Comparison of ENCODE assay signal across 32 cellular contexts in the genomic region with DNA sequence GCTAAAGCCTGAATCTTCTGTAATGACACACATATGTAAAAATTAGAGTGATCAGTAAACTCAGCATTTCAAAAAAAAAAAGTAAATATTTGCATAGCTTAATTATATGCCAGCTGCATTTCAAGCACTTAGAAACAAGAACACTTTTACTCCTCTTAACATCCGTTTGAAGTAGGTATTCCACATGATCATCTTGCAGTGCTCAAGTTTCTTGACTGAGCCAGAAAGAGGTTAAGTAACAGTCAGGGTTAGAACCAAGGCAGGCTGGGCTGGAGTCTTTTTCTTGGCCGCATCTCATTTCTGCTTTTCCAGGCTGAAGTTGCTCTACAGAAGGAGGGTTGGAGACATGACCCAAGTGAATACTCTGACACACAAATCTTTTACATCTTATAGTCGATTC. TPM values are rescaled to one million over a fixed set of nuclear protein-coding genes. Genes with fewer than 3 reads are reported as not detected.
"Had no signal": no experiment of that assay in that cellular context is flagged by ENCODE, and none has a peak within 500 bp of the region (broad histone marks: within the 10 kb centered on the region; RNA-seq: fewer than 3 reads in every experiment).

No MANE protein-coding gene starts in this region.

- H3K9me3 ChIP-seq: ascending aorta, MG63, Peyer's patch, SJSA1, SK-N-SH had no signal

- H3K27me3 Mint-ChIP-seq: activated CD8-positive, alpha-beta T cell treated with anti-CD3 and anti-CD28 coated beads for 36 hours; activated T-cell treated with anti-CD3 and anti-CD28 coated beads, Interleukin-2, amount 50 U/mL, for 24 hours; central memory CD8-positive, alpha-beta T cell had no signal

- H3K36me3 ChIP-seq: ascending aorta, cardiac muscle cell, MG63, Peyer's patch, SJSA1 had no signal

- H3K4me3 Mint-ChIP-seq: activated CD4-positive, alpha-beta T cell treated with anti-CD3 and anti-CD28 coated beads, Interleukin-2, amount 10 ng/mL, durations not matched to agents 24 days and 14 days; activated CD8-positive, alpha-beta T cell treated with anti-CD3 and anti-CD28 coated beads for 36 hours; activated naive CD4-positive, alpha-beta T cell treated with anti-CD3 and anti-CD28 coated beads, Interleukin-2, amount 50 U/mL, for 24 hours; activated naive CD8-positive, alpha-beta T cell treated with anti-CD3 and anti-CD28 coated beads, Interleukin-2, amount 10 ng/mL, durations not matched to agents 7 days and 5 days; activated T-cell treated with anti-CD3 and anti-CD28 coated beads, Interleukin-2, amount 50 U/mL, for 24 hours; central memory CD8-positive, alpha-beta T cell; T-helper 1 cell treated with Interleukin-12 subunit alpha and Interleukin-12 subunit beta and Interleukin-4 antibody, amounts not matched to agents 30 μg/mL and 1 μg/mL, for 36 hours; T-helper 2 cell treated with Interferon-gamma antibody and Interleukin-4, amounts not matched to agents 5 μg/mL and 100 μg/mL, for 36 hours had no signal

- H3K4me3 ChIP-seq: ascending aorta, cardiac muscle cell, MG63, Peyer's patch, SJSA1 had no signal

- H3K27ac ChIP-seq: ascending aorta, cardiac muscle cell, Peyer's patch, SJSA1 had no signal

- DNase-seq: activated CD4-positive, alpha-beta T cell treated with anti-CD3 and anti-CD28 coated beads, Interleukin-2, amount 10 ng/mL, durations not matched to agents 24 days and 14 days; activated CD4-positive, alpha-beta T cell treated with anti-CD3 and anti-CD28 coated beads, Interleukin-2, amount 50 U/mL, for 4 hours; activated CD8-positive, alpha-beta T cell treated with anti-CD3 and anti-CD28 coated beads for 36 hours; activated gamma-delta T cell; activated naive CD4-positive, alpha-beta T cell treated with Interleukin-2 at 50 U/mL for 16 hours; activated naive CD8-positive, alpha-beta T cell treated with anti-CD3 and anti-CD28 coated beads, Interleukin-2, amount 10 ng/mL, durations not matched to agents 7 days and 5 days; activated T-cell treated with anti-CD3 and anti-CD28 coated beads, Interleukin-2, amount 50 U/mL, for 24 hours; Kasumi-1; KG1; MG63; NCI-H1048; NCI-H1436; NCI-H1694 treated with DMSO at 0.1 percent for 48 hours; NCI-H2029; NCI-H2107; NCI-H510A; NCI-H526 treated with DMSO at 0.1 percent for 48 hours; NCI-H82; NK-92 treated with Interleukin-12 subunit alpha and Interleukin-12 subunit beta, amount 100 ng/mL, for 24 hours; PC-3; Peyer's patch; RPMI8226; SHP77 treated with DMSO at 0.1 percent for 48 hours; SK-N-SH had no signal

- H3K27me3 ChIP-seq: ascending aorta, cardiac muscle cell, MG63, Peyer's patch, SJSA1 had no signal

- H3K36me3 Mint-ChIP-seq: activated naive CD4-positive, alpha-beta T cell treated with anti-CD3 and anti-CD28 coated beads, Interleukin-2, amount 50 U/mL, for 24 hours; activated naive CD8-positive, alpha-beta T cell treated with anti-CD3 and anti-CD28 coated beads, Interleukin-2, amount 10 ng/mL, durations not matched to agents 7 days and 5 days had no signal

- H3K9me3 Mint-ChIP-seq: activated CD4-positive, alpha-beta T cell treated with anti-CD3 and anti-CD28 coated beads, Interleukin-2, amount 10 ng/mL, durations not matched to agents 24 days and 14 days; activated CD8-positive, alpha-beta T cell treated with anti-CD3 and anti-CD28 coated beads for 36 hours; activated naive CD4-positive, alpha-beta T cell treated with anti-CD3 and anti-CD28 coated beads, Interleukin-2, amount 50 U/mL, for 24 hours; activated naive CD8-positive, alpha-beta T cell treated with anti-CD3 and anti-CD28 coated beads, Interleukin-2, amount 10 ng/mL, durations not matched to agents 7 days and 5 days; activated T-cell treated with anti-CD3 and anti-CD28 coated beads, Interleukin-2, amount 50 U/mL, for 24 hours; activated T-helper 2 cell treated with anti-CD3 and anti-CD28 coated beads, Interferon-gamma antibody, Interleukin-2, Interleukin-4, amounts not matched to agents 10 μg/mL and 5 μg/mL and 100 μg/mL, durations not matched to agents 14 hours and 24 hours and 36 hours; central memory CD8-positive, alpha-beta T cell; T-helper 1 cell treated with Interleukin-12 subunit alpha and Interleukin-12 subunit beta and Interleukin-4 antibody, amounts not matched to agents 30 μg/mL and 1 μg/mL, for 36 hours; T-helper 2 cell treated with Interferon-gamma antibody and Interleukin-4, amounts not matched to agents 5 μg/mL and 100 μg/mL, for 36 hours had no signal

- ATAC-seq: activated CD8-positive, alpha-beta T cell treated with anti-CD3 and anti-CD28 coated beads for 36 hours; PC-3 had no signal

- H3K4me1 Mint-ChIP-seq: activated CD4-positive, alpha-beta T cell treated with anti-CD3 and anti-CD28 coated beads, Interleukin-2, amount 10 ng/mL, durations not matched to agents 24 days and 14 days; activated naive CD4-positive, alpha-beta T cell treated with anti-CD3 and anti-CD28 coated beads, Interleukin-2, amount 50 U/mL, for 24 hours; activated naive CD8-positive, alpha-beta T cell treated with anti-CD3 and anti-CD28 coated beads, Interleukin-2, amount 10 ng/mL, durations not matched to agents 7 days and 5 days; central memory CD8-positive, alpha-beta T cell had no signal

- H3K27ac Mint-ChIP-seq: activated CD4-positive, alpha-beta T cell treated with anti-CD3 and anti-CD28 coated beads, Interleukin-2, amount 10 ng/mL, durations not matched to agents 24 days and 14 days; activated CD8-positive, alpha-beta T cell treated with anti-CD3 and anti-CD28 coated beads for 36 hours; activated naive CD4-positive, alpha-beta T cell treated with anti-CD3 and anti-CD28 coated beads, Interleukin-2, amount 50 U/mL, for 24 hours; activated naive CD8-positive, alpha-beta T cell treated with anti-CD3 and anti-CD28 coated beads, Interleukin-2, amount 10 ng/mL, durations not matched to agents 7 days and 5 days; activated T-cell treated with anti-CD3 and anti-CD28 coated beads, Interleukin-2, amount 50 U/mL, for 24 hours; activated T-helper 2 cell treated with anti-CD3 and anti-CD28 coated beads, Interferon-gamma antibody, Interleukin-2, Interleukin-4, amounts not matched to agents 10 μg/mL and 5 μg/mL and 100 μg/mL, durations not matched to agents 14 hours and 24 hours and 36 hours; T-helper 1 cell treated with Interleukin-12 subunit alpha and Interleukin-12 subunit beta and Interleukin-4 antibody, amounts not matched to agents 30 μg/mL and 1 μg/mL, for 36 hours; T-helper 2 cell treated with Interferon-gamma antibody and Interleukin-4, amounts not matched to agents 5 μg/mL and 100 μg/mL, for 36 hours had no signal

- H3K4me1 ChIP-seq: ascending aorta, Peyer's patch, SJSA1 had no signal

RNA-seq across cellular contexts. Expression of gene EGFLAM, which starts 27.7 kb away (rescaled TPM):
- total RNA-seq: activated CD4-positive, alpha-beta T cell treated with anti-CD3 and anti-CD28 coated beads, Interleukin-2, amount 10 ng/mL, durations not matched to agents 24 days and 14 days; activated CD8-positive, alpha-beta T cell treated with anti-CD3 and anti-CD28 coated beads for 36 hours; activated naive CD8-positive, alpha-beta T cell treated with anti-CD3 and anti-CD28 coated beads, Interleukin-2, amount 10 ng/mL, durations not matched to agents 7 days and 5 days; activated T-helper 2 cell treated with anti-CD3 and anti-CD28 coated beads, Interferon-gamma antibody, Interleukin-2, Interleukin-4, amounts not matched to agents 10 μg/mL and 5 μg/mL and 100 μg/mL, durations not matched to agents 14 hours and 24 hours and 36 hours; PC-3 had no signal
